ENCODE assay signal across 5 cellular contexts in the genomic region with DNA sequence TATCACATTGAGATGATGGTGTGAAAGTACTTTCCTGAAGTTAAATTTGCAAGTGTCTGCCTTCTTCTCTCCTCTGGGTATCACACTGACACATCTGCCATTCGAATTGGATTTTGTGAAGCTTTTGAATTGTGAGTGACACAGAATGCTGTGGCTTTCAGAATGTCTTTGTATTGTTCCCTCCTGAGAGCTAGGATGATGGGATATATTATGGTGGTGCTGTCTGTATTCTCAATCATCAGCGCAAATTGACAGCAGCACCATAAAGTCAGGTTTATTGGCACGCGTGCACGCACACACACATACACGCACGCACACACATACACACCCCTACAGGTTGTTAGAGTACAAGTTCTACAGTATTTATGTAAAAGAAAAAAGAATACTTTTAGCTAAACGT.
"Had no signal": no experiment of that assay in that cellular context is flagged by ENCODE, and none has a peak within 500 bp of the region (broad histone marks: within the 10 kb centered on the region; RNA-seq: fewer than 3 reads in every experiment).

No MANE protein-coding gene starts in this region.

- DNase-seq: IMR-90, KBM-7, KG1 had no signal

- H3K4me3 ChIP-seq: K562 had no signal

- H3K27ac ChIP-seq: HL-60 had no signal
